In the genomic region with DNA sequence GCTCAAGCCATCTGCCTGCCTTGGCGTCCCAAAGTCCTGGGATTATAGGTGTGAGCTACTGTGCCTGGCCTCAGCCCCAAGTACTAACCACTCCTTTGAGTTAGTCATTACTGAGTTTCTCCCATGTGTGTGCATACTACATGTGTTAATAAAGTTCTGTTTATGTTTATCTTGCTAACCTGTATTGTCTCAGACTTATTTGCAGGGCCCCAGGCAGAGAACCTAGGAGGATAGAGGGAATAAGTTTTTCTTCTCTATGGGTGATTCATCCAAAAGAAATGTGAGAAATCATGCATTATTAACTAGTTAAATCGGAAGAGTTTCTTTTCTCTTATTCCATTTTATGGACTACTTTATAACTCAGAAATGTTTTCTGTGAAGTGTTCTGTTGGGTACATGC, we compare ENCODE assay signal across 26 cellular contexts.
A peak's percentile ranks its signal among the peaks of the same experiment; 100 is the strongest.
DNase-seq lines count a peak whose midpoint lies in the region; ATAC-seq, FAIRE-seq and TF ChIP-seq lines count a peak whose summit lies in the region.
"Had no signal": no experiment of that assay in that cellular context is flagged by ENCODE, and none has a peak within 500 bp of the region (broad histone marks: within the 10 kb centered on the region; RNA-seq: fewer than 3 reads in every experiment).

No MANE protein-coding gene starts in this region.

- DNase-seq in D721Med (ENCODE audit: insufficient read length, low spot score) (no peak), PC-9 (peak; percentile 13 to 85), epithelial cell of esophagus (ENCODE audit: low read depth) (peak; percentile 78), mesenchymal stem cell (no peak), AG20443 (ENCODE audit: low spot score) (no peak), H4 (ENCODE audit: low spot score) (no peak), OCI-LY7 (ENCODE audit: low spot score) (no peak)
- DNase-seq in naive thymus-derived CD4-positive, alpha-beta T cell, result no peak
- DNase-seq: activated CD4-positive, alpha-beta T cell treated with anti-CD3 and anti-CD28 coated beads, Interleukin-2, amount 10 ng/mL, durations not matched to agents 24 days and 14 days; CD8-positive, alpha-beta memory T cell; DMS79 treated with DMSO at 0.1 percent for 48 hours; effector CD8-positive, alpha-beta T cell; GOT3; heart left ventricle; left ventricle myocardium superior; mucosa of descending colon; NCI-H1105 treated with DMSO at 0.1 percent for 48 hours; NCI-H510A; Peyer's patch; SK-N-SH; T-helper 2 cell; uterus had no signal

- H3K9me3 Mint-ChIP-seq in naive thymus-derived CD4-positive, alpha-beta T cell, result no peaks in the 10 kb centered on the region
- H3K9me3 Mint-ChIP-seq: activated CD4-positive, alpha-beta T cell treated with anti-CD3 and anti-CD28 coated beads, Interleukin-2, amount 10 ng/mL, durations not matched to agents 24 days and 14 days; activated naive CD4-positive, alpha-beta T cell treated with anti-CD3 and anti-CD28 coated beads, Interleukin-2, amount 50 U/mL, for 72 hours; CD8-positive, alpha-beta memory T cell had no signal

- no peak overlapping the region for H3K9ac ChIP-seq in mesenchymal stem cell (ENCODE audit: low read length)
- H3K9ac ChIP-seq: SK-N-SH had no signal

- H3K27ac ChIP-seq in PC-9, result peak overlapping the region; percentile 72
- H3K27ac ChIP-seq in mesenchymal stem cell (ENCODE audit: low read length, poor library complexity, severe bottlenecking), result peak overlapping the region; percentile 97
- no peak overlapping the region for H3K27ac ChIP-seq in naive thymus-derived CD4-positive, alpha-beta T cell (ENCODE audit: low read depth, low read length)
- no peak overlapping the region for H3K27ac ChIP-seq in OCI-LY7 (ENCODE audit: low read depth, low read length, poor library complexity, severe bottlenecking)
- H3K27ac ChIP-seq: ascending aorta, heart left ventricle, Peyer's patch, suprapubic skin, uterus had no signal

- H3K79me1 ChIP-seq in mesenchymal stem cell (replicated peaks; ENCODE audit: low read length, poor library complexity, severe bottlenecking), result no peaks in the 10 kb centered on the region

- H2AK5ac ChIP-seq in mesenchymal stem cell (ENCODE audit: low read length, severe bottlenecking), result peak overlapping the region; percentile 93

- H3K4me3 Mint-ChIP-seq in naive thymus-derived CD4-positive, alpha-beta T cell, result no peak overlapping the region
- H3K4me3 Mint-ChIP-seq: activated CD4-positive, alpha-beta T cell treated with anti-CD3 and anti-CD28 coated beads, Interleukin-2, amount 10 ng/mL, durations not matched to agents 24 days and 14 days had no signal

- H3K4ac ChIP-seq in mesenchymal stem cell (ENCODE audit: low read depth in 1 of 2, low read length in 2 of 2), result no peak overlapping the region

- H3K27me3 Mint-ChIP-seq in naive thymus-derived CD4-positive, alpha-beta T cell, result no peaks in the 10 kb centered on the region
- H3K27me3 Mint-ChIP-seq: activated CD4-positive, alpha-beta T cell treated with anti-CD3 and anti-CD28 coated beads, Interleukin-2, amount 10 ng/mL, durations not matched to agents 24 days and 14 days; CD8-positive, alpha-beta memory T cell; progenitor cell of endocrine pancreas had no signal

- no peak overlapping the region for H2BK12ac ChIP-seq in mesenchymal stem cell (ENCODE audit: low read length in 2 of 2)

- BruUV-seq in PC-9 (replicated peaks; lab: Mats Ljungman, UMichigan) (no TSS peak), OCI-LY7 (replicated peaks; lab: Mats Ljungman, UMichigan) (no TSS peak)

- no peak overlapping the region for H4K91ac ChIP-seq in mesenchymal stem cell (ENCODE audit: low read length)

- H3K4me2 ChIP-seq in PC-9, result peak overlapping the region; percentile 24; the same call in 1 of the 2 replicates
- no peak overlapping the region for H3K4me2 ChIP-seq in mesenchymal stem cell (ENCODE audit: low read length, poor library complexity, severe bottlenecking)
- H3K4me2 ChIP-seq in OCI-LY7 (ENCODE audit: low read length), result no peak overlapping the region
- H3K4me2 ChIP-seq: SK-N-SH had no signal

- no peak overlapping the region for H3K23ac ChIP-seq in mesenchymal stem cell (ENCODE audit: low read length in 2 of 2)

- FAIRE-seq in D721Med (lab: Jason Lieb, UNC), result peak; percentile 55

- H3K27ac Mint-ChIP-seq in naive thymus-derived CD4-positive, alpha-beta T cell, result no peak overlapping the region
- H3K27ac Mint-ChIP-seq: activated CD4-positive, alpha-beta T cell treated with anti-CD3 and anti-CD28 coated beads, Interleukin-2, amount 10 ng/mL, durations not matched to agents 24 days and 14 days; activated naive CD4-positive, alpha-beta T cell treated with anti-CD3 and anti-CD28 coated beads, Interleukin-2, amount 50 U/mL, for 72 hours; progenitor cell of endocrine pancreas had no signal

- H3K27me3 ChIP-seq in PC-9 (ENCODE audit: insufficient read depth, low read depth) (no peaks in the 10 kb centered on the region), mesenchymal stem cell (ENCODE audit: control insufficient read depth in 1 of 2, insufficient read depth in 1 of 2, low read length in 2 of 2) (no peaks in the 10 kb centered on the region)
- no peaks in the 10 kb centered on the region for H3K27me3 ChIP-seq in naive thymus-derived CD4-positive, alpha-beta T cell (ENCODE audit: control insufficient read depth in 2 of 2, insufficient read depth in 2 of 2, low read length in 2 of 2)
- H3K27me3 ChIP-seq: ascending aorta, heart left ventricle, Peyer's patch, suprapubic skin, uterus had no signal

- no peak overlapping the region for H2BK120ac ChIP-seq in mesenchymal stem cell (ENCODE audit: low read depth, low read length)

- intact Hi-C loops in PC-9 (cut with micrococcal nuclease; ENCODE audit: unreplicated experiment) (no loop called here), OCI-LY7 (cut with micrococcal nuclease; ENCODE audit: unreplicated experiment) (no loop called here)
- intact Hi-C loops in naive thymus-derived CD4-positive, alpha-beta T cell (cut with micrococcal nuclease), result no loop called here

- H4K20me1 ChIP-seq in PC-9 (ENCODE audit: insufficient read depth) (no peaks in the 10 kb centered on the region), OCI-LY7 (ENCODE audit: insufficient read depth, low read length) (no peaks in the 10 kb centered on the region)

- POLR2A ChIA-PET in PC-9 (lab: Charles Lee; ENCODE audit: unreplicated experiment), result interaction anchor here (0.6 kb wide), 1 partner anchor 1534 kb away, joined by 3 read pairs; no protein-coding TSS in a partner anchor
- POLR2A ChIA-PET in naive thymus-derived CD4-positive, alpha-beta T cell (lab: Charles Lee), result interaction anchor here (0.7 kb wide), 1 partner anchor 201 kb away, joined by 3 read pairs; no protein-coding TSS in a partner anchor
- POLR2A ChIA-PET in OCI-LY7 (lab: Charles Lee), result interaction anchor here (0.8 to 1.2 kb wide), 3 partner anchors 11 to 232 kb away, joined by 3 to 4 read pairs (median 3); no protein-coding TSS in a partner anchor

- H2AFZ ChIP-seq in PC-9 (no peak overlapping the region), mesenchymal stem cell (ENCODE audit: low read depth, low read length) (no peak overlapping the region), OCI-LY7 (ENCODE audit: low read length) (no peak overlapping the region)

- H3K4me1 Mint-ChIP-seq in naive thymus-derived CD4-positive, alpha-beta T cell, result peaks cover 6 to 18% (median 11%) of the 10 kb centered on the region in 7 donors

- peaks cover 22% of the 10 kb centered on the region for H3F3A ChIP-seq in PC-9 (ENCODE audit: insufficient read depth, low read depth)

- peak overlapping the region; percentile 71 for H2BK5ac ChIP-seq in mesenchymal stem cell (ENCODE audit: low read depth, low read length, poor library complexity, severe bottlenecking)

- CTCF ChIA-PET in PC-9 (lab: Charles Lee), result no interaction called here
- CTCF ChIA-PET in naive thymus-derived CD4-positive, alpha-beta T cell (lab: Charles Lee), result interaction anchor here (1.1 kb wide), 1 partner anchor 203 kb away, joined by 4 read pairs; no protein-coding TSS in a partner anchor
- CTCF ChIA-PET in OCI-LY7 (lab: Charles Lee; ENCODE audit: unreplicated experiment), result no interaction called here

- H3K9me3 ChIP-seq in PC-9 (ENCODE audit: insufficient read depth, low read depth), result no peaks in the 10 kb centered on the region
- H3K9me3 ChIP-seq in mesenchymal stem cell (ENCODE audit: control insufficient read depth, low read length), result no peaks in the 10 kb centered on the region
- no peaks in the 10 kb centered on the region for H3K9me3 ChIP-seq in naive thymus-derived CD4-positive, alpha-beta T cell (ENCODE audit: control insufficient read depth in 2 of 3, low read length in 3 of 3)
- no peaks in the 10 kb centered on the region for H3K9me3 ChIP-seq in OCI-LY7 (ENCODE audit: low read length)
- H3K9me3 ChIP-seq: ascending aorta, heart left ventricle, mucosa of descending colon, Peyer's patch, SK-N-SH, suprapubic skin, uterus had no signal

- no peaks in the 10 kb centered on the region for H3K79me2 ChIP-seq in PC-9 (ENCODE audit: low read depth)
- peaks cover 6% of the 10 kb centered on the region; the same call in 1 of the 2 replicates for H3K79me2 ChIP-seq in OCI-LY7 (ENCODE audit: insufficient read depth, low read depth, low read length)

- H3K4me1 ChIP-seq in PC-9 (replicated peaks; ENCODE audit: insufficient read depth) (peaks cover 38% of the 10 kb centered on the region), mesenchymal stem cell (ENCODE audit: control insufficient read depth, insufficient read depth, low read depth, low read length) (peaks cover 11% of the 10 kb centered on the region), OCI-LY7 (ENCODE audit: insufficient read depth, low read length, poor library complexity, severe bottlenecking) (peaks cover 23% of the 10 kb centered on the region)
- H3K4me1 ChIP-seq in naive thymus-derived CD4-positive, alpha-beta T cell (ENCODE audit: control insufficient read depth in 2 of 2, insufficient read depth in 2 of 2, low read length in 2 of 2), result peaks cover 6 to 12% of the 10 kb centered on the region in 2 donors
- H3K4me1 ChIP-seq: ascending aorta, uterus had no signal

- no peak overlapping the region for H3K18ac ChIP-seq in mesenchymal stem cell (ENCODE audit: low read depth in 1 of 2, low read length in 2 of 2)

- no peak overlapping the region for H2BK15ac ChIP-seq in mesenchymal stem cell (ENCODE audit: low read depth, poor library complexity, severe bottlenecking)

- TF ChIP-seq CTCF in D721Med (IDR thresholded peaks at IDR 0.05; ENCODE audit: insufficient read depth, missing control alignments) (no peak), PC-9 (conservative IDR thresholded peaks at IDR 0.05) (no peak), epithelial cell of esophagus (IDR thresholded peaks at IDR 0.05; ENCODE audit: insufficient read depth, low read depth, low read length, missing control alignments) (no peak), OCI-LY7 (conservative IDR thresholded peaks at IDR 0.05; ENCODE audit: low read length) (no peak)

- no peak overlapping the region for H3K14ac ChIP-seq in mesenchymal stem cell (ENCODE audit: low read length in 2 of 2)

- no peaks in the 10 kb centered on the region for H3K9me2 ChIP-seq in PC-9 (ENCODE audit: insufficient read depth)
- no peaks in the 10 kb centered on the region for H3K9me2 ChIP-seq in OCI-LY7 (ENCODE audit: insufficient read depth, low read length)
- H3K9me2 ChIP-seq: SK-N-SH had no signal

- no peaks in the 10 kb centered on the region for H3K36me3 ChIP-seq in PC-9 (ENCODE audit: low read depth)
- no peaks in the 10 kb centered on the region for H3K36me3 ChIP-seq in mesenchymal stem cell (ENCODE audit: control insufficient read depth in 1 of 2, insufficient read depth in 2 of 2, low read depth in 1 of 2, low read length in 2 of 2)
- no peaks in the 10 kb centered on the region for H3K36me3 ChIP-seq in naive thymus-derived CD4-positive, alpha-beta T cell (ENCODE audit: control insufficient read depth in 2 of 3, insufficient read depth in 3 of 3, low read length in 3 of 3)
- H3K36me3 ChIP-seq in OCI-LY7 (ENCODE audit: insufficient read depth, low read length), result no peaks in the 10 kb centered on the region
- H3K36me3 ChIP-seq: ascending aorta, heart left ventricle, Peyer's patch, suprapubic skin, uterus had no signal

- H3K4me3 ChIP-seq in PC-9 (no peak overlapping the region), epithelial cell of esophagus (ENCODE audit: low read length) (no peak overlapping the region), mesenchymal stem cell (ENCODE audit: insufficient read depth in 1 of 2, low read depth in 1 of 2, low read length in 2 of 2) (no peak overlapping the region), OCI-LY7 (ENCODE audit: low read depth, low read length, poor library complexity, severe bottlenecking) (no peak overlapping the region)
- no peak overlapping the region for H3K4me3 ChIP-seq in naive thymus-derived CD4-positive, alpha-beta T cell (ENCODE audit: low read length)
- H3K4me3 ChIP-seq: ascending aorta, heart left ventricle, mucosa of descending colon, Peyer's patch, suprapubic skin, uterus had no signal

- no peak overlapping the region for H4K8ac ChIP-seq in mesenchymal stem cell (ENCODE audit: low read length)

- ATAC-seq in naive thymus-derived CD4-positive, alpha-beta T cell, result no peak
- ATAC-seq: activated naive CD4-positive, alpha-beta T cell treated with anti-CD3 and anti-CD28 coated beads, Interleukin-2, amount 50 U/mL, for 72 hours; heart left ventricle; left ventricle myocardium superior; mucosa of descending colon had no signal

- peaks cover 0 to 2% (median 0%) of the 10 kb centered on the region in 5 donors for H3K36me3 Mint-ChIP-seq in naive thymus-derived CD4-positive, alpha-beta T cell
- H3K36me3 Mint-ChIP-seq: activated naive CD4-positive, alpha-beta T cell treated with anti-CD3 and anti-CD28 coated beads, Interleukin-2, amount 50 U/mL, for 72 hours had no signal

- 100% methylated on average over 1 of the region's 2 CpGs for WGBS in mesenchymal stem cell

Comparison
In these comparisons a context has a peak if more than half of its experiments do, and no peak if none do; other contexts are left out.
1. DNase-seq: peak in PC-9 (2 of 2) and epithelial cell of esophagus (single experiment); none in D721Med (single experiment), mesenchymal stem cell (single experiment), AG20443 (single experiment), H4 (single experiment), naive thymus-derived CD4-positive, alpha-beta T cell (0 of 9) and OCI-LY7 (single experiment).
2. H3K27ac ChIP-seq: peak in PC-9 (single experiment) and mesenchymal stem cell (single experiment); none in naive thymus-derived CD4-positive, alpha-beta T cell (single experiment) and OCI-LY7 (single experiment).